Comparison of ENCODE assay signal across 1 cellular context in the genomic region with DNA sequence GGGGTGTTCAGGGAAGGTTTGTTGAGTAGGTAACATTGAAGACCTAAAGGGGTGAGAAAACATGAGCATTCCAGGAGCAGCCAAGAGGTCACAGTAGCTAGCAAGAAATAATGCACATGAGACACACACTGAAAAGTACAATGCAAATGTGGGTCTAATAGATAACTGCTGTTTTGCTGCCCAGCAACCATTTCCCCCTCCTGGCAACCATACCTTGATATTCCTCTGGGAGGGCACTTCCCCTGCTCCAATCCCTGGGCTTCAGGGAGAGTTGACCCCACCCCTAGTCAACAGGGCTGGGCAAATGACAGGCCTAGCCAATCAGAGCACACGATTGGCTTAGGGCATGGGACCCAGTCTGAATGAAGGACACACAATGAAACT.
TF ChIP-seq lines count a peak whose summit lies in the region.

No MANE protein-coding gene starts in this region.

TF ChIP-seq in GM12878, 131 proteins besides CTCF, POLR2A, EP300 and RAD21:
- TF ChIP-seq CHD4 (IDR thresholded peaks at IDR 0.05), result no peak
- TF ChIP-seq LARP7 (IDR thresholded peaks at IDR 0.05), result no peak
- TF ChIP-seq NFIC (IDR thresholded peaks at IDR 0.05; ENCODE audit: low read depth, low read length), result no peak
- TF ChIP-seq MXI1 (IDR thresholded peaks at IDR 0.05; ENCODE audit: low read depth, low read length), result no peak
- no peak for TF ChIP-seq SMC3 (IDR thresholded peaks at IDR 0.05; ENCODE audit: borderline replicate concordance, low read length)
- TF ChIP-seq, protein P1, sequence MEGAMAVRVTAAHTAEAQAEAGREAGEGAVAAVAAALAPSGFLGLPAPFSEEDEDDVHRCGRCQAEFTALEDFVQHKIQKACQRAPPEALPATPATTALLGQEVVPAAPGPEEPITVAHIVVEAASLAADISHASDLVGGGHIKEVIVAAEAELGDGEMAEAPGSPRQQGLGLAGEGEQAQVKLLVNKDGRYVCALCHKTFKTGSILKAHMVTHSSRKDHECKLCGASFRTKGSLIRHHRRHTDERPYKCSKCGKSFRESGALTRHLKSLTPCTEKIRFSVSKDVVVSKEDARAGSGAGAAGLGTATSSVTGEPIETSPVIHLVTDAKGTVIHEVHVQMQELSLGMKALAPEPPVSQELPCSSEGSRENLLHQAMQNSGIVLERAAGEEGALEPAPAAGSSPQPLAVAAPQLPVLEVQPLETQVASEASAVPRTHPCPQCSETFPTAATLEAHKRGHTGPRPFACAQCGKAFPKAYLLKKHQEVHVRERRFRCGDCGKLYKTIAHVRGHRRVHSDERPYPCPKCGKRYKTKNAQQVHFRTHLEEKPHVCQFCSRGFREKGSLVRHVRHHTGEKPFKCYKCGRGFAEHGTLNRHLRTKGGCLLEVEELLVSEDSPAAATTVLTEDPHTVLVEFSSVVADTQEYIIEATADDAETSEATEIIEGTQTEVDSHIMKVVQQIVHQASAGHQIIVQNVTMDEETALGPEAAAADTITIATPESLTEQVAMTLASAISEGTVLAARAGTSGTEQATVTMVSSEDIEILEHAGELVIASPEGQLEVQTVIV (IDR thresholded peaks at IDR 0.05; ENCODE audit: borderline replicate concordance, partially characterized antibody), result no peak
- no peak for TF ChIP-seq RCOR1 (conservative IDR thresholded peaks at IDR 0.05; ENCODE audit: low read depth, low read length)
- no peak for TF ChIP-seq GABPA (IDR thresholded peaks at IDR 0.05; ENCODE audit: low read depth)
- TF ChIP-seq TAF1 (IDR thresholded peaks at IDR 0.05; ENCODE audit: borderline replicate concordance, low read depth, low read length), result no peak
- no peak for TF ChIP-seq NR2F1 (conservative IDR thresholded peaks at IDR 0.05)
- no peak for TF ChIP-seq PAX5 (IDR thresholded peaks at IDR 0.05; ENCODE audit: borderline replicate concordance, low read depth, low read length)
- TF ChIP-seq FOXM1 (IDR thresholded peaks at IDR 0.05; ENCODE audit: low read depth, low read length), result no peak
- TF ChIP-seq HDAC6 (IDR thresholded peaks at IDR 0.05; ENCODE audit: unreplicated experiment), result no peak
- TF ChIP-seq GATAD2B (conservative IDR thresholded peaks at IDR 0.05; ENCODE audit: low read depth), result no peak
- TF ChIP-seq PAX8 (IDR thresholded peaks at IDR 0.05), result no peak
- TF ChIP-seq POLR2AphosphoS2 (IDR thresholded peaks at IDR 0.05; ENCODE audit: low read depth, low read length), result no peak
- no peak for TF ChIP-seq NR2C1 (IDR thresholded peaks at IDR 0.05)
- TF ChIP-seq, protein P2, sequence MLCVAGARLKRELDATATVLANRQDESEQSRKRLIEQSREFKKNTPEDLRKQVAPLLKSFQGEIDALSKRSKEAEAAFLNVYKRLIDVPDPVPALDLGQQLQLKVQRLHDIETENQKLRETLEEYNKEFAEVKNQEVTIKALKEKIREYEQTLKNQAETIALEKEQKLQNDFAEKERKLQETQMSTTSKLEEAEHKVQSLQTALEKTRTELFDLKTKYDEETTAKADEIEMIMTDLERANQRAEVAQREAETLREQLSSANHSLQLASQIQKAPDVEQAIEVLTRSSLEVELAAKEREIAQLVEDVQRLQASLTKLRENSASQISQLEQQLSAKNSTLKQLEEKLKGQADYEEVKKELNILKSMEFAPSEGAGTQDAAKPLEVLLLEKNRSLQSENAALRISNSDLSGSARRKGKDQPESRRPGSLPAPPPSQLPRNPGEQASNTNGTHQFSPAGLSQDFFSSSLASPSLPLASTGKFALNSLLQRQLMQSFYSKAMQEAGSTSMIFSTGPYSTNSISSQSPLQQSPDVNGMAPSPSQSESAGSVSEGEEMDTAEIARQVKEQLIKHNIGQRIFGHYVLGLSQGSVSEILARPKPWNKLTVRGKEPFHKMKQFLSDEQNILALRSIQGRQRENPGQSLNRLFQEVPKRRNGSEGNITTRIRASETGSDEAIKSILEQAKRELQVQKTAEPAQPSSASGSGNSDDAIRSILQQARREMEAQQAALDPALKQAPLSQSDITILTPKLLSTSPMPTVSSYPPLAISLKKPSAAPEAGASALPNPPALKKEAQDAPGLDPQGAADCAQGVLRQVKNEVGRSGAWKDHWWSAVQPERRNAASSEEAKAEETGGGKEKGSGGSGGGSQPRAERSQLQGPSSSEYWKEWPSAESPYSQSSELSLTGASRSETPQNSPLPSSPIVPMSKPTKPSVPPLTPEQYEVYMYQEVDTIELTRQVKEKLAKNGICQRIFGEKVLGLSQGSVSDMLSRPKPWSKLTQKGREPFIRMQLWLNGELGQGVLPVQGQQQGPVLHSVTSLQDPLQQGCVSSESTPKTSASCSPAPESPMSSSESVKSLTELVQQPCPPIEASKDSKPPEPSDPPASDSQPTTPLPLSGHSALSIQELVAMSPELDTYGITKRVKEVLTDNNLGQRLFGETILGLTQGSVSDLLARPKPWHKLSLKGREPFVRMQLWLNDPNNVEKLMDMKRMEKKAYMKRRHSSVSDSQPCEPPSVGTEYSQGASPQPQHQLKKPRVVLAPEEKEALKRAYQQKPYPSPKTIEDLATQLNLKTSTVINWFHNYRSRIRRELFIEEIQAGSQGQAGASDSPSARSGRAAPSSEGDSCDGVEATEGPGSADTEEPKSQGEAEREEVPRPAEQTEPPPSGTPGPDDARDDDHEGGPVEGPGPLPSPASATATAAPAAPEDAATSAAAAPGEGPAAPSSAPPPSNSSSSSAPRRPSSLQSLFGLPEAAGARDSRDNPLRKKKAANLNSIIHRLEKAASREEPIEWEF (IDR thresholded peaks at IDR 0.05; ENCODE audit: insufficient replicate concordance, low read depth, low read length), result no peak
- no peak for TF ChIP-seq ETV6 (conservative IDR thresholded peaks at IDR 0.05 in 1 of 2, IDR thresholded peaks at IDR 0.05 in 1 of 2; ENCODE audit: borderline replicate concordance in 1 of 2, low read depth in 1 of 2)
- TF ChIP-seq, protein P3, sequence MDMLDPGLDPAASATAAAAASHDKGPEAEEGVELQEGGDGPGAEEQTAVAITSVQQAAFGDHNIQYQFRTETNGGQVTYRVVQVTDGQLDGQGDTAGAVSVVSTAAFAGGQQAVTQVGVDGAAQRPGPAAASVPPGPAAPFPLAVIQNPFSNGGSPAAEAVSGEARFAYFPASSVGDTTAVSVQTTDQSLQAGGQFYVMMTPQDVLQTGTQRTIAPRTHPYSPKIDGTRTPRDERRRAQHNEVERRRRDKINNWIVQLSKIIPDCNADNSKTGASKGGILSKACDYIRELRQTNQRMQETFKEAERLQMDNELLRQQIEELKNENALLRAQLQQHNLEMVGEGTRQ (IDR thresholded peaks at IDR 0.05; ENCODE audit: borderline replicate concordance, low read depth, low read length), result no peak
